ENCODE assay signal across 17 cellular contexts in genomic region chr7:29332027-29332806, GRCh38.
DNase-seq lines count a peak whose midpoint lies in the region; ATAC-seq, FAIRE-seq and TF ChIP-seq lines count a peak whose summit lies in the region.
"Had no signal": no experiment of that assay in that cellular context is flagged by ENCODE, and none has a peak within 500 bp of the region (broad histone marks: within the 10 kb centered on the region; RNA-seq: fewer than 3 reads in every experiment).

No MANE protein-coding gene starts in this region.

- H3K4me1 ChIP-seq in HepG2 (ENCODE audit: insufficient read depth, low read length) (peaks cover 77% of the 10 kb centered on the region), SJCRH30 (peaks cover 8% of the 10 kb centered on the region), left ventricle myocardium inferior (peaks cover 30% of the 10 kb centered on the region)
- H3K4me1 ChIP-seq: breast epithelium had no signal

- H3K27ac ChIP-seq in HepG2 (ENCODE audit: extremely low read length, insufficient read depth, low read length) (no peak overlapping the region), SJCRH30 (no peak overlapping the region), left ventricle myocardium inferior (replicated peaks) (no peak overlapping the region)
- H3K27ac ChIP-seq: breast epithelium, SK-N-MC had no signal

- no peaks in the 10 kb centered on the region for H3K27me3 ChIP-seq in HepG2 (ENCODE audit: control insufficient read depth in 1 of 2, insufficient read depth in 2 of 2, low read length in 2 of 2)
- H3K27me3 ChIP-seq in SJCRH30: no peaks in the 10 kb centered on the region; the same call in 1 of the 2 replicates
- no peaks in the 10 kb centered on the region for H3K27me3 ChIP-seq in left ventricle myocardium inferior (ENCODE audit: low read depth)
- H3K27me3 ChIP-seq: breast epithelium had no signal

- in situ Hi-C loops in HepG2 (cut with HindIII; ENCODE audit: extremely low pct_ligation_motif_present, low pct_unique_long_range_greater_than_20kb): no loop called here

- H3K4me3 ChIP-seq in HepG2 (replicated peaks in 1 of 3; ENCODE audit: insufficient read depth in 1 of 3, low read depth in 2 of 3, low read length in 3 of 3) (no peak overlapping the region), SJCRH30 (no peak overlapping the region), left ventricle myocardium inferior (no peak overlapping the region)
- H3K4me3 ChIP-seq: breast epithelium, SK-N-MC had no signal

- no peak for TF ChIP-seq RAD21 in HepG2 (CRISPR knock-in tag; IDR thresholded peaks at IDR 0.05)

- no peak overlapping the region for H3K9ac ChIP-seq in HepG2 (ENCODE audit: insufficient read depth, low read depth, low read length)

- BruUV-seq in HepG2 (replicated peaks; lab: Mats Ljungman, UMichigan): no TSS peak

- peaks cover 21% of the 10 kb centered on the region for H3K79me2 ChIP-seq in HepG2 (ENCODE audit: insufficient read depth, low read length)

- no peak for TF ChIP-seq POLR2A in HepG2 (IDR thresholded peaks at IDR 0.05; ENCODE audit: insufficient read depth in 1 of 2, low read depth in 2 of 2, low read length in 2 of 2)

- no peak overlapping the region for H3K4me2 ChIP-seq in HepG2 (ENCODE audit: low read depth, low read length)

- no peak overlapping the region for H2AFZ ChIP-seq in HepG2 (ENCODE audit: low read length)

- 92% methylated on average over 14 of the region's 14 CpGs for WGBS in HepG2 (ENCODE audit: low lambda C conversion rate)

- TF ChIP-seq EP300 in HepG2 (IDR thresholded peaks at IDR 0.05; ENCODE audit: low read depth in 2 of 2, low read length in 2 of 2) (no peak), HepG2 (CRISPR knock-in tag; IDR thresholded peaks at IDR 0.05; ENCODE audit: borderline replicate concordance) (no peak)

- H3K36me3 ChIP-seq in HepG2 (replicated peaks in 1 of 2; ENCODE audit: control insufficient read depth in 1 of 2, insufficient read depth in 2 of 2, low read length in 2 of 2) (no peaks in the 10 kb centered on the region), SJCRH30 (no peaks in the 10 kb centered on the region), left ventricle myocardium inferior (no peaks in the 10 kb centered on the region)
- H3K36me3 ChIP-seq: breast epithelium had no signal

- POLR2A ChIA-PET in HepG2 (lab: Yijun Ruan, JAX): no interaction called here

- 0 out of 2 replicates have a peak, but pooled peaks cover under 1% of the 10 kb centered on the region for H4K20me1 ChIP-seq in HepG2 (ENCODE audit: insufficient read depth, low read length)

- no peaks in the 10 kb centered on the region for H3K9me3 ChIP-seq in HepG2 (ENCODE audit: low read length)
- no peaks in the 10 kb centered on the region for H3K9me3 ChIP-seq in SJCRH30 (replicated peaks)
- no peaks in the 10 kb centered on the region for H3K9me3 ChIP-seq in left ventricle myocardium inferior (replicated peaks)
- H3K9me3 ChIP-seq: breast epithelium, Caco-2 had no signal

- ATAC-seq in HepG2 (no peak), HG02763 (IDR thresholded peaks at IDR 0.05; ENCODE audit: unreplicated experiment) (no peak), left cardiac atrium (no peak)
- ATAC-seq: naive thymus-derived CD8-positive, alpha-beta T cell; stimulated activated memory B cell treated with anti-CD40 and anti-IgM and Interleukin-4, amounts not matched to agents 10 μg/mL and 1 μg/mL and 100 μg/mL, for 72 hours had no signal

- FAIRE-seq in HepG2 (lab: Jason Lieb, UNC): no peak

- DNase-seq in DMS153 (lab: John Stamatoyannopoulos, UW): peak; percentile 77
- peak; percentile 88 to 92 for DNase-seq in NCI-H1930 (lab: John Stamatoyannopoulos, UW)
- DNase-seq in NCI-H748 treated with DMSO at 0.1 percent for 48 hours (lab: John Stamatoyannopoulos, UW): peak; percentile 98
- DNase-seq in HepG2 (ENCODE audit: low spot score): no peak
- no peak for DNase-seq in SJCRH30
- DNase-seq in left cardiac atrium: no peak
- no peak for DNase-seq in left ventricle myocardium inferior
- DNase-seq: activated CD4-positive, alpha-beta T cell treated with anti-CD3 and anti-CD28 coated beads, Interleukin-2, amount 10 ng/mL, durations not matched to agents 7 days and 5 days; activated T-cell treated with anti-CD3 and anti-CD28 coated beads for 4 hours; Caco-2; naive thymus-derived CD8-positive, alpha-beta T cell; NCI-H1048; OCI-M1 had no signal

- TF ChIP-seq CTCF in HepG2 (CRISPR knock-in tag; IDR thresholded peaks at IDR 0.05) (no peak), left ventricle myocardium inferior (IDR thresholded peaks at IDR 0.05; ENCODE audit: borderline replicate concordance) (no peak)

- CTCF ChIA-PET in HepG2 (lab: Yijun Ruan, JAX; ENCODE audit: low intra/inter-chr PET ratio, low total read pairs): no interaction called here

- intact Hi-C loops in HepG2 (cut with micrococcal nuclease; ENCODE audit: unreplicated experiment) (no loop called here), left cardiac atrium (cut with DNase I) (no loop called here), left ventricle myocardium inferior (cut with micrococcal nuclease) (no loop called here)

TF ChIP-seq in HepG2, 621 proteins besides CTCF, POLR2A, EP300 and RAD21:
- TF ChIP-seq ZBTB33 (CRISPR knock-in tag; IDR thresholded peaks at IDR 0.05): peak; percentile 63; the same call in 1 of the 2 replicates
- TF ChIP-seq PRDM4 (CRISPR knock-in tag; IDR thresholded peaks at IDR 0.05; ENCODE audit: borderline replicate concordance): no peak

Comparison
In these comparisons a context has a peak if more than half of its experiments do, and no peak if none do; other contexts are left out.
1. DNase-seq: peak in DMS153 (single experiment), NCI-H1930 (2 of 2) and NCI-H748 treated with DMSO at 0.1 percent for 48 hours (single experiment); none in HepG2 (single experiment), SJCRH30 (0 of 2), left cardiac atrium (single experiment) and left ventricle myocardium inferior (single experiment).